In the genomic region with DNA sequence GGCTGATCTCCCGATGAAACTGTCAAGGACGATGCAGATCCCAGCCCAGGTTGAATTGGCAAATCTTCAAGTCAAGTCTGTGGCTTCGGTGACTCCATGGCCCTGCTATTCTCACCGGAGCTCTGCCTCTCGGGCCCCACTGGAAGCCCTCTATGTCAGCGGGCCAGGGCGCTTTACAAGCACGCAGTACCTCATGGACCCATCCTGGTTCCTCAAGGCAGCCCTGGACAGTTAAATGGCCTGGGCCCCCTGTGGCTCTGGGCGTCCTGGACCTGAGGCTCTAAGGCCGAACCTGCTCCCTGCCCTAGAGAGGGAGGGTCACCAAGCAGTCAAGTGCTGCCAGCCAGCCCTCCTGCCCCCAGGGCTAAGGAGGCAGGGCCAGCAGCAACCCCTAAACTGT, we compare ENCODE assay signal across 1 cellular context.
TF ChIP-seq lines count a peak whose summit lies in the region.

No MANE protein-coding gene starts in this region.

TF ChIP-seq in A549, 52 proteins besides CTCF, POLR2A, EP300 and RAD21:
- no peak for TF ChIP-seq NR3C1 (IDR thresholded peaks at IDR 0.05)
- TF ChIP-seq CBX8 (IDR thresholded peaks at IDR 0.05): no peak
- no peak for TF ChIP-seq EHF (CRISPR knock-in tag; IDR thresholded peaks at IDR 0.05)
- TF ChIP-seq ZFP36 (IDR thresholded peaks at IDR 0.05; ENCODE audit: borderline replicate concordance, partially characterized antibody): no peak
- TF ChIP-seq HEYL (CRISPR knock-in tag; IDR thresholded peaks at IDR 0.05): no peak
TF ChIP-seq in A549: peak in this region for 0.
